8 cellular contexts compared by ENCODE assay signal in genomic region chrX:72180539-72180938, GRCh38. TPM values are rescaled to one million over a fixed set of nuclear protein-coding genes. Genes with fewer than 3 reads are reported as not detected.
DNase-seq lines count a peak whose midpoint lies in the region; ATAC-seq and TF ChIP-seq lines count a peak whose summit lies in the region.

No MANE protein-coding gene starts in this region.

- no peak for TF ChIP-seq CTCF in fibroblast of villous mesenchyme (IDR thresholded peaks at IDR 0.05; ENCODE audit: insufficient read depth, low read depth, low read length)

- no peak for ATAC-seq in activated CD4-positive, CD25-positive, alpha-beta regulatory T cell treated with anti-CD3 and anti-CD28 coated beads, Interleukin-2, amount 50 U/mL, for 24 hours
- ATAC-seq in HG03039 (IDR thresholded peaks at IDR 0.05; ENCODE audit: unreplicated experiment), result no peak

- H3K27ac ChIP-seq in temporal lobe (ENCODE audit: low read depth, low read length), result peak overlapping the region; percentile 63

- DNase-seq in NCI-H146 treated with DMSO at 0.1 percent for 48 hours (lab: John Stamatoyannopoulos, UW; ENCODE audit: unreplicated experiment), result peak; percentile 42
- DNase-seq in NCI-H146 (lab: John Stamatoyannopoulos, UW), result no peak
- DNase-seq in NCI-H82 treated with DMSO at 0.1 percent for 48 hours (lab: John Stamatoyannopoulos, UW; ENCODE audit: unreplicated experiment), result peak; percentile 42
- DNase-seq in fibroblast of villous mesenchyme (ENCODE audit: low read depth), result no peak
- DNase-seq in stimulated activated CD4-positive, alpha-beta T cell treated with anti-CD3 and anti-CD28 coated beads, Interleukin-4, amount 100 ng/mL, for 1 hour, result no peak

- peak overlapping the region; percentile 86 for H3K4me3 ChIP-seq in fibroblast of villous mesenchyme (ENCODE audit: low read depth, low read length)

RNA-seq across cellular contexts. Expression of gene PIN4, which starts 1.0 kb away (rescaled TPM):
- total RNA-seq in fibroblast of villous mesenchyme (6.9 and 10.6 TPM in 2 replicates), temporal lobe (18.9 TPM)

RNA-seq across cellular contexts. Expression of gene RTL5, which starts 48.8 kb away (rescaled TPM):
- 1.3 and 2.2 TPM in 2 replicates for total RNA-seq in fibroblast of villous mesenchyme
- 8.4 TPM for total RNA-seq in temporal lobe

RNA-seq across cellular contexts. Expression of gene ERCC6L, which starts 58.3 kb away (rescaled TPM):
- total RNA-seq in fibroblast of villous mesenchyme (2.3 and 5.6 TPM in 2 replicates), temporal lobe (0.74 TPM)

Comparison
In these comparisons a context has a peak if more than half of its experiments do, and no peak if none do; other contexts are left out.
1. DNase-seq: peak in NCI-H146 treated with DMSO at 0.1 percent for 48 hours (single experiment) and NCI-H82 treated with DMSO at 0.1 percent for 48 hours (single experiment); none in NCI-H146 (single experiment), fibroblast of villous mesenchyme (single experiment) and stimulated activated CD4-positive, alpha-beta T cell treated with anti-CD3 and anti-CD28 coated beads, Interleukin-4, amount 100 ng/mL, for 1 hour (single experiment).